Comparison of ENCODE assay signal across 1 cellular context in genomic region chr2:152510636-152511035, GRCh38.
TF ChIP-seq lines count a peak whose summit lies in the region.

No MANE protein-coding gene starts in this region.

TF ChIP-seq in GM23338, 12 proteins besides CTCF, POLR2A, EP300 and RAD21:
- TF ChIP-seq, protein P1, sequence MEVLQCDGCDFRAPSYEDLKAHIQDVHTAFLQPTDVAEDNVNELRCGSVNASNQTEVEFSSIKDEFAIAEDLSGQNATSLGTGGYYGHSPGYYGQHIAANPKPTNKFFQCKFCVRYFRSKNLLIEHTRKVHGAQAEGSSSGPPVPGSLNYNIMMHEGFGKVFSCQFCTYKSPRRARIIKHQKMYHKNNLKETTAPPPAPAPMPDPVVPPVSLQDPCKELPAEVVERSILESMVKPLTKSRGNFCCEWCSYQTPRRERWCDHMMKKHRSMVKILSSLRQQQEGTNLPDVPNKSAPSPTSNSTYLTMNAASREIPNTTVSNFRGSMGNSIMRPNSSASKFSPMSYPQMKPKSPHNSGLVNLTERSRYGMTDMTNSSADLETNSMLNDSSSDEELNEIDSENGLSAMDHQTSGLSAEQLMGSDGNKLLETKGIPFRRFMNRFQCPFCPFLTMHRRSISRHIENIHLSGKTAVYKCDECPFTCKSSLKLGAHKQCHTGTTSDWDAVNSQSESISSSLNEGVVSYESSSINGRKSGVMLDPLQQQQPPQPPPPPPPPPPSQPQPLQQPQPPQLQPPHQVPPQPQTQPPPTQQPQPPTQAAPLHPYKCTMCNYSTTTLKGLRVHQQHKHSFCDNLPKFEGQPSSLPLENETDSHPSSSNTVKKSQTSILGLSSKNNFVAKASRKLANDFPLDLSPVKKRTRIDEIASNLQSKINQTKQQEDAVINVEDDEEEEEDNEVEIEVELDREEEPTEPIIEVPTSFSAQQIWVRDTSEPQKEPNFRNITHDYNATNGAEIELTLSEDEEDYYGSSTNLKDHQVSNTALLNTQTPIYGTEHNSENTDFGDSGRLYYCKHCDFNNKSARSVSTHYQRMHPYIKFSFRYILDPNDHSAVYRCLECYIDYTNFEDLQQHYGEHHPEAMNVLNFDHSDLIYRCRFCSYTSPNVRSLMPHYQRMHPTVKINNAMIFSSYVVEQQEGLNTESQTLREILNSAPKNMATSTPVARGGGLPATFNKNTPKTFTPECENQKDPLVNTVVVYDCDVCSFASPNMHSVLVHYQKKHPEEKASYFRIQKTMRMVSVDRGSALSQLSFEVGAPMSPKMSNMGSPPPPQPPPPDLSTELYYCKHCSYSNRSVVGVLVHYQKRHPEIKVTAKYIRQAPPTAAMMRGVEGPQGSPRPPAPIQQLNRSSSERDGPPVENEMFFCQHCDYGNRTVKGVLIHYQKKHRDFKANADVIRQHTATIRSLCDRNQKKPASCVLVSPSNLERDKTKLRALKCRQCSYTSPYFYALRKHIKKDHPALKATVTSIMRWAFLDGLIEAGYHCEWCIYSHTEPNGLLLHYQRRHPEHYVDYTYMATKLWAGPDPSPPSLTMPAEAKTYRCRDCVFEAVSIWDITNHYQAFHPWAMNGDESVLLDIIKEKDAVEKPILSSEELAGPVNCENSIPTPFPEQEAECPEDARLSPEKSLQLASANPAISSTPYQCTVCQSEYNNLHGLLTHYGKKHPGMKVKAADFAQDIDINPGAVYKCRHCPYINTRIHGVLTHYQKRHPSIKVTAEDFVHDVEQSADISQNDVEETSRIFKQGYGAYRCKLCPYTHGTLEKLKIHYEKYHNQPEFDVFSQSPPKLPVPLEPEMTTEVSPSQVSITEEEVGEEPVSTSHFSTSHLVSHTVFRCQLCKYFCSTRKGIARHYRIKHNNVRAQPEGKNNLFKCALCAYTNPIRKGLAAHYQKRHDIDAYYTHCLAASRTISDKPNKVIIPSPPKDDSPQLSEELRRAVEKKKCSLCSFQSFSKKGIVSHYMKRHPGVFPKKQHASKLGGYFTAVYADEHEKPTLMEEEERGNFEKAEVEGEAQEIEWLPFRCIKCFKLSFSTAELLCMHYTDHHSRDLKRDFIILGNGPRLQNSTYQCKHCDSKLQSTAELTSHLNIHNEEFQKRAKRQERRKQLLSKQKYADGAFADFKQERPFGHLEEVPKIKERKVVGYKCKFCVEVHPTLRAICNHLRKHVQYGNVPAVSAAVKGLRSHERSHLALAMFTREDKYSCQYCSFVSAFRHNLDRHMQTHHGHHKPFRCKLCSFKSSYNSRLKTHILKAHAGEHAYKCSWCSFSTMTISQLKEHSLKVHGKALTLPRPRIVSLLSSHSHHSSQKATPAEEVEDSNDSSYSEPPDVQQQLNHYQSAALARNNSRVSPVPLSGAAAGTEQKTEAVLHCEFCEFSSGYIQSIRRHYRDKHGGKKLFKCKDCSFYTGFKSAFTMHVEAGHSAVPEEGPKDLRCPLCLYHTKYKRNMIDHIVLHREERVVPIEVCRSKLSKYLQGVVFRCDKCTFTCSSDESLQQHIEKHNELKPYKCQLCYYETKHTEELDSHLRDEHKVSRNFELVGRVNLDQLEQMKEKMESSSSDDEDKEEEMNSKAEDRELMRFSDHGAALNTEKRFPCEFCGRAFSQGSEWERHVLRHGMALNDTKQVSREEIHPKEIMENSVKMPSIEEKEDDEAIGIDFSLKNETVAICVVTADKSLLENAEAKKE (CRISPR knock-in tag; IDR thresholded peaks at IDR 0.05): no peak
- TF ChIP-seq CREB1 (CRISPR knock-in tag; IDR thresholded peaks at IDR 0.05; ENCODE audit: low read depth) (no peak), JUNB (IDR thresholded peaks at IDR 0.05; ENCODE audit: unreplicated experiment) (no peak), STAT1 (IDR thresholded peaks at IDR 0.05; ENCODE audit: unreplicated experiment) (no peak), ZNF331 (CRISPR knock-in tag; IDR thresholded peaks at IDR 0.05; ENCODE audit: low read depth) (no peak)
- TF ChIP-seq, protein P2, sequence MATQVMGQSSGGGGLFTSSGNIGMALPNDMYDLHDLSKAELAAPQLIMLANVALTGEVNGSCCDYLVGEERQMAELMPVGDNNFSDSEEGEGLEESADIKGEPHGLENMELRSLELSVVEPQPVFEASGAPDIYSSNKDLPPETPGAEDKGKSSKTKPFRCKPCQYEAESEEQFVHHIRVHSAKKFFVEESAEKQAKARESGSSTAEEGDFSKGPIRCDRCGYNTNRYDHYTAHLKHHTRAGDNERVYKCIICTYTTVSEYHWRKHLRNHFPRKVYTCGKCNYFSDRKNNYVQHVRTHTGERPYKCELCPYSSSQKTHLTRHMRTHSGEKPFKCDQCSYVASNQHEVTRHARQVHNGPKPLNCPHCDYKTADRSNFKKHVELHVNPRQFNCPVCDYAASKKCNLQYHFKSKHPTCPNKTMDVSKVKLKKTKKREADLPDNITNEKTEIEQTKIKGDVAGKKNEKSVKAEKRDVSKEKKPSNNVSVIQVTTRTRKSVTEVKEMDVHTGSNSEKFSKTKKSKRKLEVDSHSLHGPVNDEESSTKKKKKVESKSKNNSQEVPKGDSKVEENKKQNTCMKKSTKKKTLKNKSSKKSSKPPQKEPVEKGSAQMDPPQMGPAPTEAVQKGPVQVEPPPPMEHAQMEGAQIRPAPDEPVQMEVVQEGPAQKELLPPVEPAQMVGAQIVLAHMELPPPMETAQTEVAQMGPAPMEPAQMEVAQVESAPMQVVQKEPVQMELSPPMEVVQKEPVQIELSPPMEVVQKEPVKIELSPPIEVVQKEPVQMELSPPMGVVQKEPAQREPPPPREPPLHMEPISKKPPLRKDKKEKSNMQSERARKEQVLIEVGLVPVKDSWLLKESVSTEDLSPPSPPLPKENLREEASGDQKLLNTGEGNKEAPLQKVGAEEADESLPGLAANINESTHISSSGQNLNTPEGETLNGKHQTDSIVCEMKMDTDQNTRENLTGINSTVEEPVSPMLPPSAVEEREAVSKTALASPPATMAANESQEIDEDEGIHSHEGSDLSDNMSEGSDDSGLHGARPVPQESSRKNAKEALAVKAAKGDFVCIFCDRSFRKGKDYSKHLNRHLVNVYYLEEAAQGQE (IDR thresholded peaks at IDR 0.05; ENCODE audit: unreplicated experiment): no peak
